10 cellular contexts compared by ENCODE assay signal in genomic region chr3:49422379-49423248, GRCh38. TPM values are rescaled to one million over a fixed set of nuclear protein-coding genes. Genes with fewer than 3 reads are reported as not detected.
DNase-seq lines count a peak whose midpoint lies in the region; ATAC-seq and TF ChIP-seq lines count a peak whose summit lies in the region.
"Had no signal": no experiment of that assay in that cellular context is flagged by ENCODE, and none has a peak within 500 bp of the region (broad histone marks: within the 10 kb centered on the region; RNA-seq: fewer than 3 reads in every experiment).

AMT (minus strand) TSS chr3:49422473; CDS start chr3:49422450, 23 bp downstream.

- H3K27ac ChIP-seq in stomach = peak within 1 kb of the TSS in 4 of 5 donors; percentile 25 to 68 (median 50)

- peak within 1 kb of the TSS; percentile 65 for H3K4me3 Mint-ChIP-seq in dendritic cell treated with granulocyte-macrophage colony-stimulating factor and Interleukin-4, amounts not matched to agents 40 ng/mL and 50 ng/mL, for 4 days
- H3K4me3 Mint-ChIP-seq: activated T-cell treated with anti-CD3 and anti-CD28 coated beads, Interleukin-2, amount 50 U/mL, for 4 hours had no signal

- peaks cover 33% of the 10 kb centered on the region for H3K4me1 Mint-ChIP-seq in dendritic cell treated with granulocyte-macrophage colony-stimulating factor and Interleukin-4, amounts not matched to agents 40 ng/mL and 50 ng/mL, for 4 days (ENCODE audit: low read depth)

- no peaks in the 10 kb centered on the region for H3K9me3 ChIP-seq in NT2/D1 (ENCODE audit: insufficient read depth, low read length)
- no peaks in the 10 kb centered on the region for H3K9me3 ChIP-seq in stomach

- no peaks in the 10 kb centered on the region for H3K27me3 ChIP-seq in NT2/D1 (ENCODE audit: insufficient read depth, insufficient read length)
- no peaks in the 10 kb centered on the region for H3K27me3 ChIP-seq in stomach

- TF ChIP-seq CTCF in stomach (IDR thresholded peaks at IDR 0.05) = no peak

- H3K4me3 ChIP-seq in NT2/D1 (ENCODE audit: insufficient read length, low read depth) (peak within 1 kb of the TSS; percentile 58), stomach (peak within 1 kb of the TSS; percentile 39 to 47 (median 44))

- TF ChIP-seq POLR2A in stomach (IDR thresholded peaks at IDR 0.05) = no peak

- peak within 1 kb of the TSS; percentile 84 for H3K9ac ChIP-seq in NT2/D1 (ENCODE audit: insufficient read length, low read depth)

- H3K36me3 Mint-ChIP-seq in dendritic cell treated with granulocyte-macrophage colony-stimulating factor and Interleukin-4, amounts not matched to agents 40 ng/mL and 50 ng/mL, for 4 days (ENCODE audit: low read depth) = peaks cover 79% of the 10 kb centered on the region

- H3K4me1 ChIP-seq in NT2/D1 (ENCODE audit: insufficient read depth, insufficient read length) (peaks cover 17% of the 10 kb centered on the region), stomach (peaks cover 11 to 36% (median 28%) of the 10 kb centered on the region in 4 donors)

- DNase-seq in NT2/D1 (ENCODE audit: low read depth, low spot score) = peak; percentile 80
- DNase-seq in left lobe of liver (ENCODE audit: low spot score) = peak; percentile 83
- peak; percentile 57 for DNase-seq in stomach
- no peak for DNase-seq in stimulated activated CD8-positive, alpha-beta memory T cell treated with anti-CD3 and anti-CD28 coated beads, Interleukin-4, amount 100 ng/mL, for 48 hours
- DNase-seq in stimulated activated CD4-positive, alpha-beta T cell treated with anti-CD3 and anti-CD28 coated beads, Interleukin-2, amount 100 ng/mL, for 24 hours = no peak
- no peak for DNase-seq in SHP77 treated with DMSO at 0.1 percent for 48 hours (lab: John Stamatoyannopoulos, UW)
- DNase-seq: activated T-cell treated with anti-CD3 and anti-CD28 coated beads, Interleukin-2, amount 50 U/mL, for 4 hours; NCI-H2029 had no signal

- WGBS in stomach, 5 donors = 30 to 44% (median 35%) methylated on average over 15 to 25 of the region's 25 CpGs

- peak; percentile 94 for ATAC-seq in left lobe of liver
- ATAC-seq in activated CD4-positive, CD25-positive, alpha-beta regulatory T cell treated with anti-CD3 and anti-CD28 coated beads, Interleukin-2, amount 50 U/mL, for 24 hours = no peak
- ATAC-seq: activated T-cell treated with anti-CD3 and anti-CD28 coated beads, Interleukin-2, amount 50 U/mL, for 4 hours had no signal

- H3K27ac Mint-ChIP-seq in dendritic cell treated with granulocyte-macrophage colony-stimulating factor and Interleukin-4, amounts not matched to agents 40 ng/mL and 50 ng/mL, for 4 days = peak within 1 kb of the TSS; percentile 42

- TF ChIP-seq EP300 in stomach (IDR thresholded peaks at IDR 0.05) = no peak

- H3K36me3 ChIP-seq in NT2/D1 (ENCODE audit: insufficient read depth, insufficient read length, low read length) = peaks cover 44% of the 10 kb centered on the region
- peaks cover 16 to 51% (median 41%) of the 10 kb centered on the region in 4 donors for H3K36me3 ChIP-seq in stomach

- intact Hi-C loops in dendritic cell treated with granulocyte-macrophage colony-stimulating factor and Interleukin-4, amounts not matched to agents 40 ng/mL and 50 ng/mL, for 4 days (cut with micrococcal nuclease) = no loop called here
- intact Hi-C loops in stomach (cut with DNase I; ENCODE audit: low total_unique reads) = no loop called here

- no peaks in the 10 kb centered on the region for H3K27me3 Mint-ChIP-seq in dendritic cell treated with granulocyte-macrophage colony-stimulating factor and Interleukin-4, amounts not matched to agents 40 ng/mL and 50 ng/mL, for 4 days

- H3K9me3 Mint-ChIP-seq in dendritic cell treated with granulocyte-macrophage colony-stimulating factor and Interleukin-4, amounts not matched to agents 40 ng/mL and 50 ng/mL, for 4 days = no peaks in the 10 kb centered on the region
- H3K9me3 Mint-ChIP-seq: activated T-cell treated with anti-CD3 and anti-CD28 coated beads, Interleukin-2, amount 50 U/mL, for 4 hours had no signal

RNA-seq across cellular contexts. Expression of gene AMT, which starts in this region (rescaled TPM):
- total RNA-seq in left lobe of liver (46.8 TPM), stomach (10 to 100 TPM in 4 of 5 donors, 1 to 10 TPM in 1; 4.5 to 27.8 (median 14.7) TPM)
- 10 to 100 TPM in 1 of 3 donors, 1 to 10 TPM in 2; 6.9 to 15.0 (median 8.4) TPM for polyA plus RNA-seq in stomach

Comparison
In these comparisons a context has a peak if more than half of its experiments do, and no peak if none do; other contexts are left out.
1. DNase-seq: peak in NT2/D1 (single experiment), left lobe of liver (single experiment) and stomach (single experiment); none in stimulated activated CD8-positive, alpha-beta memory T cell treated with anti-CD3 and anti-CD28 coated beads, Interleukin-4, amount 100 ng/mL, for 48 hours (single experiment), stimulated activated CD4-positive, alpha-beta T cell treated with anti-CD3 and anti-CD28 coated beads, Interleukin-2, amount 100 ng/mL, for 24 hours (0 of 2) and SHP77 treated with DMSO at 0.1 percent for 48 hours (single experiment).